Comparison of ENCODE assay signal across 8 cellular contexts in the genomic region with DNA sequence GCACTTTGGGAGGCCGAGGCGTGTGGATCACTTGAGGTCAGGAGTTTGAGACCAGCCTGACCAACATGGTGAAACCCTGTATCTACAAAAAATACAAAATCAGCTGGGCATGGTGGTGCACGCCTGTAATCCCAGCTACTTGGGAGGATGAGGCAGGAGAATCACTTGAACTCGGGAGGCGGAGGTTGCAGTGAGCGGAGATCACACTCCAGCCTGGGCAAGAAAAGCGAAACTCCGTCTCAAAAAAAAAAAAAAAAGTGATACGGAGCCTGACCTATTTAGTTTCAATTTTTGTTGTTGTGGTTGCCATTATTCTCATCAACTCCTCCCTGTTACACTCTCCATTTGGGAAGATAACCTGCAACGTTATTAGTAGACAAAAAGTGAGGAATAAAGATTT. TPM values are rescaled to one million over a fixed set of nuclear protein-coding genes. Genes with fewer than 3 reads are reported as not detected.
DNase-seq lines count a peak whose midpoint lies in the region; FAIRE-seq and TF ChIP-seq lines count a peak whose summit lies in the region.
"Not testable (repeated sequence)": the region's sequence is repeated elsewhere in the genome, so short reads cannot be mapped to it uniquely, and the experiment has no call there.

No MANE protein-coding gene starts in this region.

- not testable (repeated sequence) for DNase-seq in BE2C; astrocyte (ENCODE audit: low read depth); endodermal cell; keratinocyte (ENCODE audit: low read depth, low spot score); nephron progenitor cell; stomach

- not testable (repeated sequence) for H2AFZ ChIP-seq in astrocyte (ENCODE audit: low read depth, low read length); keratinocyte (ENCODE audit: control insufficient read depth, low read length)

- H3K9ac ChIP-seq in HUES48 (ENCODE audit: low read depth, low read length); endodermal cell (ENCODE audit: extremely low read depth, low read length, poor library complexity, severe bottlenecking): not testable (repeated sequence)
- H3K9ac ChIP-seq in astrocyte (ENCODE audit: low read length), result peak overlapping the region; percentile 88
- H3K9ac ChIP-seq in keratinocyte (ENCODE audit: control insufficient read depth, extremely low read depth, insufficient read depth, low read length), result peak overlapping the region; percentile 86

- H4K20me1 ChIP-seq in astrocyte (ENCODE audit: insufficient read depth, low read length); keratinocyte (ENCODE audit: control insufficient read depth, extremely low read depth, insufficient read depth, low read length): not testable (repeated sequence)

- H3K36me3 ChIP-seq in BE2C; HUES48 (ENCODE audit: control insufficient read depth, insufficient read depth, low read length); astrocyte (ENCODE audit: insufficient read depth, low read length); endodermal cell (ENCODE audit: control insufficient read depth, insufficient read depth, low read length); keratinocyte (ENCODE audit: control insufficient read depth in 2 of 2, extremely low read depth in 1 of 2, insufficient read depth in 2 of 2, low read length in 2 of 2); stomach: not testable (repeated sequence)

- H3K4me2 ChIP-seq in astrocyte (ENCODE audit: low read length) (peak overlapping the region; percentile 92), keratinocyte (ENCODE audit: control insufficient read depth, extremely low read depth, insufficient read depth, low read depth, low read length) (peak overlapping the region; percentile 85)

- not testable (repeated sequence) for H3K79me2 ChIP-seq in astrocyte (ENCODE audit: insufficient read depth, low read length)
- H3K79me2 ChIP-seq in keratinocyte (ENCODE audit: control insufficient read depth, insufficient read depth, low read length), result peaks cover 49% of the 10 kb centered on the region

- not testable (repeated sequence) for TF ChIP-seq EP300 in stomach (IDR thresholded peaks at IDR 0.05)

- WGBS in endodermal cell (ENCODE audit: insufficient coverage in 1 of 2, insufficient read length in 1 of 2), 2 experiments, result 92 to 98% methylated on average over 7 to 9 of the region's 10 CpGs
- 53 to 67% (median 56%) methylated on average over 10 of the region's 10 CpGs for WGBS in stomach, 5 donors

- not testable (repeated sequence) for H3K27ac ChIP-seq in HUES48 (ENCODE audit: low read depth, low read length); astrocyte (ENCODE audit: low read depth, low read length); endodermal cell (ENCODE audit: low read depth, low read length)
- H3K27ac ChIP-seq in keratinocyte (ENCODE audit: control insufficient read depth, insufficient read depth, low read length), result peak overlapping the region; percentile 81
- peak overlapping the region; percentile 73 to 98 (median 94) for H3K27ac ChIP-seq in stomach

- H3K4me1 Mint-ChIP-seq in astrocyte (ENCODE audit: low read depth, unreplicated experiment), result not testable (repeated sequence)
- H3K4me1 Mint-ChIP-seq in endodermal cell (peaks cover 49% of the 10 kb centered on the region), nephron progenitor cell (peaks cover 20% of the 10 kb centered on the region)

- H3K4me3 ChIP-seq in BE2C (ENCODE audit: low read depth, low read length) (peak overlapping the region; percentile 78), HUES48 (ENCODE audit: low read depth, low read length) (peak overlapping the region; percentile 75), WI38 (ENCODE audit: low read depth, low read length) (peak overlapping the region; percentile 82), astrocyte (ENCODE audit: insufficient read depth, low read depth, low read length) (peak overlapping the region; percentile 73), endodermal cell (ENCODE audit: low read length) (peak overlapping the region; percentile 20), keratinocyte (ENCODE audit: control insufficient read depth in 2 of 3, extremely low read depth in 1 of 3, insufficient read depth in 2 of 3, low read depth in 1 of 3, low read length in 3 of 3) (peak overlapping the region; percentile 59 to 67 (median 60)), stomach (peak overlapping the region; percentile 60 to 72 (median 66))

- H3K36me3 Mint-ChIP-seq in astrocyte (ENCODE audit: low read depth, unreplicated experiment); endodermal cell (ENCODE audit: low read depth); nephron progenitor cell (ENCODE audit: low read depth): not testable (repeated sequence)

- not testable (repeated sequence) for H3K27me3 ChIP-seq in BE2C; astrocyte (ENCODE audit: insufficient read depth, low read length); keratinocyte (ENCODE audit: control insufficient read depth, extremely low read depth, insufficient read depth, low read length); stomach
- H3K27me3 ChIP-seq in HUES48 (ENCODE audit: control insufficient read depth, insufficient read depth, low read length) (peaks cover 10% of the 10 kb centered on the region), endodermal cell (ENCODE audit: control insufficient read depth, insufficient read depth, low read length, poor library complexity, severe bottlenecking) (peaks cover 13% of the 10 kb centered on the region)

- TF ChIP-seq CTCF in BE2C (IDR thresholded peaks at IDR 0.05; ENCODE audit: low read depth, low read length); WI38 (IDR thresholded peaks at IDR 0.05; ENCODE audit: low read depth, low read length); astrocyte (IDR thresholded peaks at IDR 0.05; ENCODE audit: insufficient read depth, low read depth, low read length); endodermal cell (conservative IDR thresholded peaks at IDR 0.05); keratinocyte (optimal IDR thresholded peaks at IDR 0.05 in 1 of 3, IDR thresholded peaks at IDR 0.05 in 1 of 3, conservative IDR thresholded peaks at IDR 0.05 in 1 of 3; ENCODE audit: extremely low read depth in 1 of 3, insufficient read depth in 2 of 3, low read length in 3 of 3); nephron progenitor cell (IDR thresholded peaks at IDR 0.05); stomach (IDR thresholded peaks at IDR 0.05): not testable (repeated sequence)

- H3K27me3 Mint-ChIP-seq in astrocyte (ENCODE audit: low read depth, unreplicated experiment), result not testable (repeated sequence)
- H3K27me3 Mint-ChIP-seq in endodermal cell (ENCODE audit: insufficient read depth) (peaks cover 16% of the 10 kb centered on the region), nephron progenitor cell (ENCODE audit: low read depth, poor library complexity) (peaks cover 36% of the 10 kb centered on the region)

- not testable (repeated sequence) for H3K9me1 ChIP-seq in keratinocyte (ENCODE audit: control insufficient read depth, extremely low read depth, insufficient read depth, low read length)

- dilution Hi-C loops in keratinocyte (cut with MboI; ENCODE audit: extremely low pct_ligation_motif_present, low sequenced_read_pairs), result not testable (repeated sequence)

- not testable (repeated sequence) for H3K27ac Mint-ChIP-seq in astrocyte (ENCODE audit: unreplicated experiment); endodermal cell; nephron progenitor cell

- not testable (repeated sequence) for TF ChIP-seq POLR2A in stomach (IDR thresholded peaks at IDR 0.05)

- FAIRE-seq in astrocyte (lab: Jason Lieb, UNC); keratinocyte (lab: Jason Lieb, UNC): not testable (repeated sequence)

- H3K4me1 ChIP-seq in BE2C, result peaks cover 33% of the 10 kb centered on the region
- H3K4me1 ChIP-seq in HUES48 (ENCODE audit: control insufficient read depth, insufficient read depth, low read length), result peaks cover 21% of the 10 kb centered on the region
- not testable (repeated sequence) for H3K4me1 ChIP-seq in astrocyte (ENCODE audit: insufficient read depth, low read length)
- H3K4me1 ChIP-seq in endodermal cell (ENCODE audit: control insufficient read depth, insufficient read depth, low read length), result peaks cover 16% of the 10 kb centered on the region
- H3K4me1 ChIP-seq in keratinocyte (ENCODE audit: control insufficient read depth, extremely low read depth, insufficient read depth, low read length), result peaks cover 55% of the 10 kb centered on the region
- H3K4me1 ChIP-seq in stomach, result peaks cover 55 to 93% (median 71%) of the 10 kb centered on the region in 4 donors

- not testable (repeated sequence) for H3K9me3 Mint-ChIP-seq in astrocyte (ENCODE audit: unreplicated experiment); endodermal cell; nephron progenitor cell

- intact Hi-C loops in stomach (cut with DNase I; ENCODE audit: low total_unique reads), result not testable (repeated sequence)

- not testable (repeated sequence) for H3K9me3 ChIP-seq in BE2C; HUES48 (ENCODE audit: control insufficient read depth, insufficient read depth, low read length); astrocyte (ENCODE audit: insufficient read depth, low read depth, low read length); endodermal cell (ENCODE audit: control insufficient read depth, low read length); keratinocyte (ENCODE audit: control insufficient read depth, low read depth, low read length); stomach

- not testable (repeated sequence) for H3K4me3 Mint-ChIP-seq in astrocyte (ENCODE audit: unreplicated experiment)
- H3K4me3 Mint-ChIP-seq in endodermal cell (peak overlapping the region; percentile 64), nephron progenitor cell (peak overlapping the region; percentile 40)

RNA-seq across cellular contexts. Expression of a gene that starts 1.4 kb away (rescaled TPM):
- 41.8 TPM for polyA plus RNA-seq in BE2C (2012; ENCODE audit: insufficient read depth, insufficient read length, low read depth)
- 8.7 and 10.3 TPM in 2 replicates for total RNA-seq in astrocyte
- total RNA-seq in endodermal cell, result 10 to 100 TPM; 26.6 to 35.6 TPM
- polyA plus RNA-seq in endodermal cell (2013, experiment 1 of 2), result 13.8 TPM
- 13.0 TPM for polyA plus RNA-seq in endodermal cell (2013, experiment 2 of 2)
- polyA plus RNA-seq in keratinocyte, result 100.0 to 121 TPM (median 101 TPM) in 3 replicates
- 20.5 TPM for polyA plus RNA-seq in keratinocyte (2011; ENCODE audit: low read depth)
- 43.3 and 64.2 TPM in 2 replicates for polyA plus RNA-seq in keratinocyte (2011; cell fraction: cytosol; rRNA removed)
- 80.3 and 89.8 TPM in 2 replicates for polyA plus RNA-seq in keratinocyte (2011; cell fraction: nucleus; rRNA removed)
- 60.8 and 77.7 TPM in 2 replicates for polyA plus RNA-seq in keratinocyte (2012; ENCODE audit: low replicate concordance)
- polyA minus RNA-seq in keratinocyte, result 31.5 to 57.7 TPM (median 44.8 TPM) in 3 replicates
- 58.7 TPM for polyA minus RNA-seq in keratinocyte (2011; cell fraction: cytosol; rRNA and poly(A)+ RNA removed)
- 66.6 and 104 TPM in 2 replicates for polyA minus RNA-seq in keratinocyte (2011; cell fraction: nucleus; rRNA and poly(A)+ RNA removed)
- total RNA-seq in stomach, result 100 to 1,000 TPM in 4 of 5 donors, 10 to 100 TPM in 1; 85.7 to 238 (median 137) TPM
- 100 to 1,000 TPM in 1 of 3 donors, 10 to 100 TPM in 2; 35.3 to 174 (median 45.6) TPM for polyA plus RNA-seq in stomach

Comparison
In these comparisons a context has a peak if more than half of its experiments do, and no peak if none do; other contexts are left out.
1. H3K4me3 ChIP-seq: peak in every context shown above with its lines; median percentile 82 in WI38; 78 in BE2C; 75 in HUES48; 73 in astrocyte; 66 in stomach; 60 in keratinocyte; 20 in endodermal cell.